Comparison of ENCODE assay signal across 18 cellular contexts in genomic region chr2:168604252-168604651, GRCh38.
"Had no signal": no experiment of that assay in that cellular context is flagged by ENCODE, and none has a peak within 500 bp of the region (broad histone marks: within the 10 kb centered on the region; RNA-seq: fewer than 3 reads in every experiment).

No MANE protein-coding gene starts in this region.

- H3K4me1 Mint-ChIP-seq: activated T-helper 17 cell treated with anti-CD3 and anti-CD28 coated beads, Interleukin-2, amount 50 U/mL, for 72 hours; central memory CD8-positive, alpha-beta T cell had no signal

- DNase-seq: activated CD4-positive, alpha-beta T cell treated with anti-CD3 and anti-CD28 coated beads for 1 hour; activated CD4-positive, alpha-beta T cell treated with anti-CD3 and anti-CD28 coated beads, Interleukin-2, amount 50 U/mL, for 1 hour; activated CD8-positive, alpha-beta T cell treated with anti-CD3 and anti-CD28 coated beads, Interleukin-2, amount 10 ng/mL, durations not matched to agents 7 days and 5 days; dorsolateral prefrontal cortex; effector memory CD8-positive, alpha-beta T cell; esophagus squamous epithelium; kidney; naive thymus-derived CD8-positive, alpha-beta T cell; retina; spleen; stimulated activated CD4-positive, alpha-beta T cell treated with anti-CD3 and anti-CD28 coated beads, Interleukin-4, amount 100 ng/mL, for 1 hour; stimulated activated naive CD8-positive, alpha-beta T cell treated with anti-CD3 and anti-CD28 coated beads, Interleukin-15, amount 100 ng/mL, for 72 hours; T-helper 1 cell; tibial artery had no signal

- ATAC-seq: activated CD8-positive, alpha-beta T cell treated with anti-CD3 and anti-CD28 coated beads, Interleukin-2, amount 10 ng/mL, durations not matched to agents 7 days and 5 days; activated T-helper 17 cell treated with anti-CD3 and anti-CD28 coated beads, Interleukin-2, amount 50 U/mL, for 72 hours; effector memory CD8-positive, alpha-beta T cell; naive thymus-derived CD8-positive, alpha-beta T cell; stimulated activated naive CD8-positive, alpha-beta T cell treated with anti-CD3 and anti-CD28 coated beads, Interleukin-15, amount 100 ng/mL, for 72 hours had no signal

- H3K27ac Mint-ChIP-seq: activated CD8-positive, alpha-beta T cell treated with anti-CD3 and anti-CD28 coated beads, Interleukin-2, amount 10 ng/mL, durations not matched to agents 7 days and 5 days; activated naive CD8-positive, alpha-beta T cell; activated T-helper 17 cell treated with anti-CD3 and anti-CD28 coated beads, Interleukin-2, amount 50 U/mL, for 72 hours; effector memory CD8-positive, alpha-beta T cell; progenitor cell of endocrine pancreas had no signal

- H3K4me3 Mint-ChIP-seq: activated CD8-positive, alpha-beta T cell treated with anti-CD3 and anti-CD28 coated beads, Interleukin-2, amount 10 ng/mL, durations not matched to agents 7 days and 5 days; activated naive CD8-positive, alpha-beta T cell; activated T-helper 17 cell treated with anti-CD3 and anti-CD28 coated beads, Interleukin-2, amount 50 U/mL, for 72 hours; central memory CD8-positive, alpha-beta T cell; effector memory CD8-positive, alpha-beta T cell; naive thymus-derived CD8-positive, alpha-beta T cell; stimulated activated naive CD8-positive, alpha-beta T cell treated with anti-CD3 and anti-CD28 coated beads, Interleukin-15, amount 100 ng/mL, for 72 hours had no signal

- H3K27me3 Mint-ChIP-seq: activated naive CD8-positive, alpha-beta T cell; activated T-helper 17 cell treated with anti-CD3 and anti-CD28 coated beads, Interleukin-2, amount 50 U/mL, for 72 hours; central memory CD8-positive, alpha-beta T cell; effector memory CD8-positive, alpha-beta T cell; naive thymus-derived CD8-positive, alpha-beta T cell; progenitor cell of endocrine pancreas; stimulated activated naive CD8-positive, alpha-beta T cell treated with anti-CD3 and anti-CD28 coated beads, Interleukin-15, amount 100 ng/mL, for 72 hours had no signal
